10 cellular contexts compared by ENCODE assay signal in genomic region chr10:49176310-49177268, GRCh38. TPM values are rescaled to one million over a fixed set of nuclear protein-coding genes. Genes with fewer than 3 reads are reported as not detected.
DNase-seq lines count a peak whose midpoint lies in the region; ATAC-seq and TF ChIP-seq lines count a peak whose summit lies in the region.
"Had no signal": no experiment of that assay in that cellular context is flagged by ENCODE, and none has a peak within 500 bp of the region (broad histone marks: within the 10 kb centered on the region; RNA-seq: fewer than 3 reads in every experiment).

No MANE protein-coding gene starts in this region.

- no peak overlapping the region for H3K27ac Mint-ChIP-seq in Caco-2 (ENCODE audit: unreplicated experiment)
- H3K27ac Mint-ChIP-seq: nephron progenitor cell had no signal

- no peaks in the 10 kb centered on the region for H3K36me3 ChIP-seq in Caco-2 (ENCODE audit: control insufficient read depth, insufficient read depth, low read length)

- H3K9me3 ChIP-seq in Caco-2 = no peaks in the 10 kb centered on the region

- no peaks in the 10 kb centered on the region for H3K27me3 ChIP-seq in Caco-2 (replicated peaks; ENCODE audit: control insufficient read depth, insufficient read depth, low read length)

- CTCF ChIA-PET in Caco-2 (lab: Charles Lee) = no interaction called here

- TF ChIP-seq CTCF in Caco-2 (IDR thresholded peaks at IDR 0.05; ENCODE audit: insufficient read depth in 1 of 2, low read depth in 1 of 2, low read length in 1 of 2, severe bottlenecking in 1 of 2, unreplicated experiment in 1 of 2) = no peak

- peak; percentile 1 for ATAC-seq in GM18907 (IDR thresholded peaks at IDR 0.05; ENCODE audit: unreplicated experiment)
- peak; percentile 12 for ATAC-seq in HG03280 (IDR thresholded peaks at IDR 0.05; ENCODE audit: unreplicated experiment)
- ATAC-seq in sciatic nerve = no peak
- ATAC-seq in GM18498 (IDR thresholded peaks at IDR 0.05; ENCODE audit: unreplicated experiment) = no peak
- no peak for ATAC-seq in GM18867 (IDR thresholded peaks at IDR 0.05; ENCODE audit: unreplicated experiment)

- BruUV-seq in Caco-2 (replicated peaks; lab: Mats Ljungman, UMichigan) = no TSS peak

- peak; percentile 32 for DNase-seq in ecto neural progenitor cell (ENCODE audit: low spot score)
- DNase-seq in sciatic nerve (ENCODE audit: low spot score) = peak; percentile 50
- DNase-seq in Caco-2 = no peak
- DNase-seq in mucosa of gallbladder (ENCODE audit: low spot score) = no peak
- DNase-seq: activated gamma-delta T cell treated with Interleukin-2 at 50 U/mL for 16 hours, nephron progenitor cell had no signal

- peaks cover 10% of the 10 kb centered on the region for H3K4me1 Mint-ChIP-seq in Caco-2 (ENCODE audit: low read depth, unreplicated experiment)

- intact Hi-C loops in sciatic nerve (cut with DNase I) (loop anchor here (2.0 kb wide), 1 partner anchor 26 kb away; no protein-coding TSS in a partner anchor), Caco-2 (cut with micrococcal nuclease; ENCODE audit: unreplicated experiment) (no loop called here)

- no peaks in the 10 kb centered on the region for H3K9me3 Mint-ChIP-seq in Caco-2 (ENCODE audit: unreplicated experiment)
- H3K9me3 Mint-ChIP-seq: nephron progenitor cell had no signal

- no peak overlapping the region for H3K4me3 Mint-ChIP-seq in Caco-2 (ENCODE audit: unreplicated experiment)
- H3K4me3 Mint-ChIP-seq: nephron progenitor cell had no signal

- POLR2A ChIA-PET in Caco-2 (lab: Charles Lee) = no interaction called here

- H3K36me3 Mint-ChIP-seq in Caco-2 (ENCODE audit: insufficient read depth, unreplicated experiment) = no peaks in the 10 kb centered on the region

- H3K4me3 ChIP-seq in Caco-2 (ENCODE audit: low read depth, low read length) = no peak overlapping the region

- peaks cover 13% of the 10 kb centered on the region for H3K4me1 ChIP-seq in Caco-2

- peaks cover 8% of the 10 kb centered on the region for H3K27me3 Mint-ChIP-seq in Caco-2 (ENCODE audit: insufficient read depth, unreplicated experiment)

RNA-seq across cellular contexts. Expression of gene TMEM273, which starts 11.6 kb away (rescaled TPM):
- 35.1 TPM for total RNA-seq in sciatic nerve
- total RNA-seq in Caco-2 (2022) = not detected in 2 replicates
- total RNA-seq in mucosa of gallbladder = 35.8 TPM

RNA-seq across cellular contexts. Expression of gene FAM170B, which starts 42.8 kb away (rescaled TPM):
- total RNA-seq in sciatic nerve (not detected), Caco-2 (2022) (not detected in 2 replicates), mucosa of gallbladder (not detected)

Comparison
In these comparisons a context has a peak if more than half of its experiments do, and no peak if none do; other contexts are left out.
1. ATAC-seq: peak in GM18907 (single experiment) and HG03280 (single experiment); none in sciatic nerve (single experiment), GM18498 (single experiment) and GM18867 (single experiment).
2. DNase-seq: peak in ecto neural progenitor cell (single experiment) and sciatic nerve (single experiment); none in Caco-2 (0 of 2) and mucosa of gallbladder (single experiment).
3. RNA of gene TMEM273, which starts 11.6 kb away (total RNA-seq): 35.8 TPM in mucosa of gallbladder (single experiment) and 35.1 TPM in sciatic nerve (single experiment); not detected in Caco-2; every median in the first group is over 10 times any median in the second.